20 cellular contexts compared by ENCODE assay signal in the genomic region with DNA sequence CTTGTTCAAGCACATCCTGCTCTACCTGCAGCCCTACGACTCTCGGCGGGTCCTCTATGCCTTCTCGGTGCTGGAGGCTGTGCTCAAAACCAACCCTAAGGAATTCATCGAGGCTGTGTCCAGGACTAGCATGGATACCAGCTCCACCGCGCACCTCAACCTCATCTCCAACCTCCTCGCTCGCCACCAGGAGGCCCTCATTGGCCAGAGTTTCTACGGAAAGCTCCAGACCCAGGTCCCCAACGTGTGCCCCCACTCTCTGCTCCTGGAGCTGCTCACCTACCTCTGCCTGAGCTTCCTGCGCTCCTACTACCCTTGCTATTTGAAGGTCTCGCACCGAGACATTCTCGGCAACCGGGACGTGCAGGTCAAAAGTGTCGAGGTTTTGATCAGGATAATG.
A peak's percentile ranks its signal among the peaks of the same experiment; 100 is the strongest.
DNase-seq lines count a peak whose midpoint lies in the region; ATAC-seq, FAIRE-seq and TF ChIP-seq lines count a peak whose summit lies in the region.
"Had no signal": no experiment of that assay in that cellular context is flagged by ENCODE, and none has a peak within 500 bp of the region (broad histone marks: within the 10 kb centered on the region; RNA-seq: fewer than 3 reads in every experiment).

No MANE protein-coding gene starts in this region.

- H3K9me3 Mint-ChIP-seq in activated T-helper 2 cell treated with anti-CD3 and anti-CD28 coated beads, Interferon-gamma antibody, Interleukin-2, Interleukin-4, amounts not matched to agents 10 μg/mL and 5 μg/mL and 100 μg/mL, durations not matched to agents 14 hours and 24 hours and 36 hours = no peaks in the 10 kb centered on the region

- BruUV-seq in K562 (replicated peaks; lab: Mats Ljungman, UMichigan) = no TSS peak

- ATAC-seq in K562 = peak; percentile 87

- no peaks in the 10 kb centered on the region for H3K79me2 ChIP-seq in K562 (ENCODE audit: control insufficient read depth, insufficient read depth, low read length)
- H3K79me2 ChIP-seq in mesendoderm (ENCODE audit: control insufficient read depth, insufficient read depth, low read length) = no peaks in the 10 kb centered on the region

- H3K56ac ChIP-seq in mesendoderm (ENCODE audit: low read length) = no peak overlapping the region

- H3K4me3 ChIP-seq in HEK293 (ENCODE audit: low read depth, low read length) = no peak overlapping the region
- no peak overlapping the region for H3K4me3 ChIP-seq in K562
- no peak overlapping the region for H3K4me3 ChIP-seq in mesendoderm (ENCODE audit: low read length)

- 15% methylated on average over 18 of the region's 18 CpGs for WGBS in K562 (ENCODE audit: insufficient coverage, low coverage, missing lambda C conversion rate)
- no CpG with 5 or more reads among the region's 18 CpGs for WGBS in mesendoderm (ENCODE audit: extremely low coverage, insufficient coverage, low lambda C conversion rate)

- H2AK5ac ChIP-seq in mesendoderm (ENCODE audit: low read length) = no peak overlapping the region

- H3K23ac ChIP-seq in mesendoderm (ENCODE audit: low read length) = no peak overlapping the region

- H4K20me1 ChIP-seq in K562 (replicated peaks; ENCODE audit: control insufficient read depth, insufficient read depth, low read length) = no peaks in the 10 kb centered on the region; the same call in 1 of the 2 replicates

- H3K9me1 ChIP-seq in K562 (ENCODE audit: control insufficient read depth, insufficient read depth, low read length) = no peaks in the 10 kb centered on the region

- peaks cover 8% of the 10 kb centered on the region for H3K4me1 Mint-ChIP-seq in activated T-helper 2 cell treated with anti-CD3 and anti-CD28 coated beads, Interferon-gamma antibody, Interleukin-2, Interleukin-4, amounts not matched to agents 10 μg/mL and 5 μg/mL and 100 μg/mL, durations not matched to agents 14 hours and 24 hours and 36 hours (ENCODE audit: low read depth)

- TF ChIP-seq EP300 in K562 (IDR thresholded peaks at IDR 0.05; ENCODE audit: low read length) = no peak

- H3K18ac ChIP-seq in mesendoderm (ENCODE audit: low read length) = no peak overlapping the region

- H2AFZ ChIP-seq in K562 (ENCODE audit: low read depth, low read length) = 0 out of 2 replicates have a peak overlapping the region, but pooled peaks have one; percentile 0

- H4K8ac ChIP-seq in mesendoderm (ENCODE audit: low read depth, low read length) = no peak overlapping the region

- H3K36me3 Mint-ChIP-seq in activated T-helper 2 cell treated with anti-CD3 and anti-CD28 coated beads, Interferon-gamma antibody, Interleukin-2, Interleukin-4, amounts not matched to agents 10 μg/mL and 5 μg/mL and 100 μg/mL, durations not matched to agents 14 hours and 24 hours and 36 hours (ENCODE audit: low read depth) = peaks cover 27% of the 10 kb centered on the region

- TF ChIP-seq RAD21 in K562 (CRISPR knock-in tag; conservative IDR thresholded peaks at IDR 0.05 in 1 of 2, IDR thresholded peaks at IDR 0.05 in 1 of 2) = peak in 1 of 2 experiments; percentile 42; a peak in 2 of 4 replicates

- POLR2A ChIA-PET in HEK293 (lab: Yijun Ruan, JAX) (no interaction called here), K562 (lab: Yijun Ruan, JAX) (interaction anchor here (0.5 to 1.7 kb wide), 11 partner anchors 9 to 158 kb away, joined by 3 to 7 read pairs (median 3); a partner anchor contains a TSS)

- no peaks in the 10 kb centered on the region for H3K27me3 Mint-ChIP-seq in activated T-helper 2 cell treated with anti-CD3 and anti-CD28 coated beads, Interferon-gamma antibody, Interleukin-2, Interleukin-4, amounts not matched to agents 10 μg/mL and 5 μg/mL and 100 μg/mL, durations not matched to agents 14 hours and 24 hours and 36 hours (ENCODE audit: low read depth)
- H3K27me3 Mint-ChIP-seq: CD4-positive, alpha-beta memory T cell had no signal

- H4K5ac ChIP-seq in mesendoderm (ENCODE audit: low read length) = no peak overlapping the region

- no peaks in the 10 kb centered on the region for H3K4me1 ChIP-seq in HEK293 (ENCODE audit: control insufficient read depth, insufficient read depth, low read length)
- peaks cover 0 to 8% of the 10 kb centered on the region in 2 experiments; a peak in 2 of 5 replicates for H3K4me1 ChIP-seq in K562 (replicated peaks in 1 of 2; ENCODE audit: control insufficient read depth in 2 of 2, insufficient read depth in 2 of 2, low read length in 2 of 2)
- peaks cover 3% of the 10 kb centered on the region for H3K4me1 ChIP-seq in mesendoderm (ENCODE audit: control insufficient read depth, low read depth, low read length)
- H3K4me1 ChIP-seq: BE2C had no signal

- H3K9me3 ChIP-seq in HEK293 (ENCODE audit: control insufficient read depth, insufficient read depth, low read depth, low read length) (no peaks in the 10 kb centered on the region), K562 (replicated peaks; ENCODE audit: control insufficient read depth, insufficient read depth, low read depth, low read length) (no peaks in the 10 kb centered on the region)
- H3K9me3 ChIP-seq: BE2C had no signal

- DNase-seq in K562 (ENCODE audit: extremely low read depth in 1 of 4, low spot score in 3 of 4) (peak in 2 of 4 experiments; percentile 27 to 28), mesendoderm (peak; percentile 9), RKO (ENCODE audit: low spot score) (no peak), NCI-H1930 (lab: John Stamatoyannopoulos, UW) (no peak)
- DNase-seq in activated T-helper 2 cell treated with anti-CD3 and anti-CD28 coated beads, Interferon-gamma antibody, Interleukin-2, Interleukin-4, amounts not matched to agents 10 μg/mL and 5 μg/mL and 100 μg/mL, durations not matched to agents 14 hours and 24 hours and 36 hours (ENCODE audit: low spot score) = no peak
- no peak for DNase-seq in activated CD4-positive, CD25-positive, alpha-beta regulatory T cell treated with anti-CD3 and anti-CD28 coated beads, Interleukin-2, amount 50 U/mL, for 72 hours
- DNase-seq: 8988T; BE2C; CD4-positive, alpha-beta memory T cell; DMS79 treated with DMSO at 0.1 percent for 48 hours; GF-D8; HCEC 1CT; NCI-H1417 treated with DMSO at 0.1 percent for 48 hours; NCI-H2029 treated with DMSO at 0.1 percent for 48 hours; NCI-H2171 treated with DMSO at 0.1 percent for 48 hours; RPMI8226; SIG-M5 had no signal

- no peaks in the 10 kb centered on the region for H3K79me1 ChIP-seq in mesendoderm (ENCODE audit: low read length)

- CTCF ChIA-PET in HEK293 (lab: Yijun Ruan, JAX) = interaction anchor here (0.5 to 2.8 kb wide), 6 partner anchors 12 to 831 kb away, joined by 3 to 10 read pairs (median 4); no protein-coding TSS in a partner anchor
- CTCF ChIA-PET in K562 (lab: Yijun Ruan, JAX; ENCODE audit: low intra/inter-chr PET ratio) = interaction anchor here (0.7 kb wide), 1 partner anchor 144 kb away, joined by 3 read pairs; no protein-coding TSS in a partner anchor

- H3K4me3 Mint-ChIP-seq in activated T-helper 2 cell treated with anti-CD3 and anti-CD28 coated beads, Interferon-gamma antibody, Interleukin-2, Interleukin-4, amounts not matched to agents 10 μg/mL and 5 μg/mL and 100 μg/mL, durations not matched to agents 14 hours and 24 hours and 36 hours (ENCODE audit: low read depth) = no peak overlapping the region
- H3K4me3 Mint-ChIP-seq: CD4-positive, alpha-beta memory T cell had no signal

- H3K27ac Mint-ChIP-seq in activated T-helper 2 cell treated with anti-CD3 and anti-CD28 coated beads, Interferon-gamma antibody, Interleukin-2, Interleukin-4, amounts not matched to agents 10 μg/mL and 5 μg/mL and 100 μg/mL, durations not matched to agents 14 hours and 24 hours and 36 hours = no peak overlapping the region

- no peak overlapping the region for H2BK120ac ChIP-seq in mesendoderm (ENCODE audit: low read depth, low read length)

- H3K4me2 ChIP-seq in K562 (ENCODE audit: insufficient read depth, low read length) (peak overlapping the region; percentile 35; the same call in 1 of the 2 replicates), mesendoderm (ENCODE audit: low read length) (no peak overlapping the region)

- H3K9ac ChIP-seq in K562 (ENCODE audit: insufficient read depth in 1 of 2, low read depth in 2 of 2, low read length in 2 of 2) (peak overlapping the region in 1 of 2 experiments; percentile 50; a peak in 1 of 4 replicates), mesendoderm (ENCODE audit: low read length) (no peak overlapping the region)

- H3K27me3 ChIP-seq in K562 (ENCODE audit: control insufficient read depth in 2 of 2, insufficient read depth in 2 of 2, low read length in 2 of 2) = peaks cover 42 to 59% of the 10 kb centered on the region in 2 experiments
- H3K27me3 ChIP-seq in mesendoderm (ENCODE audit: insufficient read depth, low read length, poor library complexity) = no peaks in the 10 kb centered on the region
- H3K27me3 ChIP-seq: BE2C had no signal

- no peak for TF ChIP-seq POLR2A in K562 (conservative IDR thresholded peaks at IDR 0.05)

- FAIRE-seq in K562 (lab: Jason Lieb, UNC) = no peak
- FAIRE-seq: GM19239 had no signal

- peaks cover 21 to 26% of the 10 kb centered on the region in 2 experiments for H3K36me3 ChIP-seq in HEK293 (ENCODE audit: control insufficient read depth in 2 of 2, insufficient read depth in 1 of 2, low read length in 2 of 2)
- H3K36me3 ChIP-seq in K562 (ENCODE audit: control insufficient read depth, insufficient read depth, low read length) = no peaks in the 10 kb centered on the region
- no peaks in the 10 kb centered on the region for H3K36me3 ChIP-seq in mesendoderm (ENCODE audit: control insufficient read depth, insufficient read depth, low read length)
- H3K36me3 ChIP-seq: BE2C had no signal

- no peak overlapping the region for H2BK5ac ChIP-seq in mesendoderm (ENCODE audit: low read length)

- in situ Hi-C loops in K562 (cut with MboI) = no loop called here

- intact Hi-C loops in K562 (cut with micrococcal nuclease) = loop anchor here (5.0 kb wide), 1 partner anchor 87 kb away; no protein-coding TSS in a partner anchor
- intact Hi-C loops in activated T-helper 2 cell treated with anti-CD3 and anti-CD28 coated beads, Interferon-gamma antibody, Interleukin-2, Interleukin-4, amounts not matched to agents 10 μg/mL and 5 μg/mL and 100 μg/mL, durations not matched to agents 14 hours and 24 hours and 36 hours (cut with micrococcal nuclease) = no loop called here

- H3K4ac ChIP-seq in mesendoderm (ENCODE audit: low read depth, low read length) = no peak overlapping the region

- H2BK15ac ChIP-seq in mesendoderm (replicated peaks; ENCODE audit: low read depth) = no peak overlapping the region

- H3K27ac ChIP-seq in 22Rv1 (0 out of 2 replicates have a peak overlapping the region, but pooled peaks have one; percentile 13), HEK293 (ENCODE audit: extremely low read depth, low read depth, low read length) (no peak overlapping the region), K562 (ENCODE audit: extremely low read depth, low read depth, low read length) (no peak overlapping the region), mesendoderm (ENCODE audit: low read depth, low read length) (no peak overlapping the region)

- TF ChIP-seq CTCF in 22Rv1 (IDR thresholded peaks at IDR 0.05) = no peak
- TF ChIP-seq CTCF in HEK293 (tag by site-specific recombination; IDR thresholded peaks at IDR 0.05) = 0 out of 2 replicates have a peak, but pooled peaks have one; percentile 11
- peak in 2 of 3 experiments; percentile 53 to 54; a peak in 4 of 6 replicates for TF ChIP-seq CTCF in K562 (IDR thresholded peaks at IDR 0.05 in 2 of 3, conservative IDR thresholded peaks at IDR 0.05 in 1 of 3; ENCODE audit: insufficient read depth in 2 of 3, low read depth in 1 of 3, low read length in 3 of 3)

TF ChIP-seq in K562, 482 proteins besides CTCF, POLR2A, EP300 and RAD21 (continues in another document):
- TF ChIP-seq SMC3 (conservative IDR thresholded peaks at IDR 0.05; ENCODE audit: insufficient read depth, low read depth, low read length) = peak; percentile 38; the same call in 1 of the 2 replicates
